9 cellular contexts compared by ENCODE assay signal in the genomic region with DNA sequence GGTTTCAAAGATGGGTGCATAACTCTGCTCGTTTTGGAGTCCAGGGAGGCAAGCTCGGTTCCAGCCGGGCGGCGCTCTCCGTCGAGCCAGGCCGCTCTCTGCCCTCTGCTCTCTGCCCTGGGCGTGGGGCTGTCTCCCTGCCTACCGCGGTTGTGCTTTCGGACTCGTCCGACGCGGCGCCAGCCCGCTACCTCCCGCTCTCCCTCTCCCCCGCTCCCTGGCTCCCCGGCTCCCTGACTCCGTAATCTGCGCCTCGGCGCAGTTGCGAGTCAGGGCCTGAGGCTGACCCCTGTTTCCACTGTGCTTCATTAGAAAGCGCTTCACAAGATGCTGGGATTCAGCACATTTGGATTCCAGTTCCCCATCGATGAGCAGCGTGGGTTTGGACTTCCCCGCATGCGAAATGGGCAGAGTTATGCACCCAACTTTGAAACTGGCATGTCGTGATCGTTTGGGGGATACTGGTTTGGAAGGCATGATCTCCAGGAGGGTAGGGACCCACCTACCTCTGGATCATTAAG. TPM values are rescaled to one million over a fixed set of nuclear protein-coding genes. Genes with fewer than 3 reads are reported as not detected.
DNase-seq lines count a peak whose midpoint lies in the region; ATAC-seq and TF ChIP-seq lines count a peak whose summit lies in the region.
"Had no signal": no experiment of that assay in that cellular context is flagged by ENCODE, and none has a peak within 500 bp of the region (broad histone marks: within the 10 kb centered on the region; RNA-seq: fewer than 3 reads in every experiment).

No MANE protein-coding gene starts in this region.

- no peak for ATAC-seq in activated T-cell treated with anti-CD3 and anti-CD28 coated beads, Interleukin-2, amount 50 U/mL, for 4 hours
- peak; percentile 7 for ATAC-seq in upper lobe of right lung

- H3K4me1 ChIP-seq in mesenchymal stem cell (ENCODE audit: control insufficient read depth, insufficient read depth, low read depth, low read length) (peaks cover 35% of the 10 kb centered on the region), upper lobe of right lung (peaks cover 54% of the 10 kb centered on the region)

- no peak overlapping the region for H2AK5ac ChIP-seq in mesenchymal stem cell (ENCODE audit: low read length, severe bottlenecking)

- H3K4me3 ChIP-seq in mesenchymal stem cell (ENCODE audit: insufficient read depth in 1 of 2, low read depth in 1 of 2, low read length in 2 of 2) (peak overlapping the region; percentile 28 to 95), upper lobe of right lung (peak overlapping the region; percentile 68)

- in situ Hi-C loops in GM13977 (cut with MboI; ENCODE audit: low pct_unique_long_range_greater_than_20kb, low sequenced_read_pairs, unreplicated experiment), result no loop called here

- TF ChIP-seq CTCF in upper lobe of right lung (IDR thresholded peaks at IDR 0.05) (no peak), GM13977 (IDR thresholded peaks at IDR 0.05; ENCODE audit: extremely low read depth, insufficient read depth, missing control alignments) (no peak)

- H3K18ac ChIP-seq in mesenchymal stem cell (ENCODE audit: low read depth in 1 of 2, low read length in 2 of 2), result peak overlapping the region in 1 of 2 experiments; percentile 40

- H3K9me3 Mint-ChIP-seq in activated T-cell treated with anti-CD3 and anti-CD28 coated beads, Interleukin-2, amount 50 U/mL, for 4 hours, result no peaks in the 10 kb centered on the region

- peak overlapping the region; percentile 83 for H3K9ac ChIP-seq in mesenchymal stem cell (ENCODE audit: low read length)

- peak overlapping the region; percentile 80 for H3K4me3 Mint-ChIP-seq in activated T-cell treated with anti-CD3 and anti-CD28 coated beads, Interleukin-2, amount 50 U/mL, for 4 hours

- peaks cover 3% of the 10 kb centered on the region for H3K79me1 ChIP-seq in mesenchymal stem cell (replicated peaks; ENCODE audit: low read length, poor library complexity, severe bottlenecking)

- peak overlapping the region in 1 of 2 experiments; percentile 57 for H3K4ac ChIP-seq in mesenchymal stem cell (ENCODE audit: low read depth in 1 of 2, low read length in 2 of 2)

- no peaks in the 10 kb centered on the region for H3K9me3 ChIP-seq in mesenchymal stem cell (ENCODE audit: control insufficient read depth, low read length)
- no peaks in the 10 kb centered on the region for H3K9me3 ChIP-seq in upper lobe of right lung

- H3K36me3 Mint-ChIP-seq in activated T-cell treated with anti-CD3 and anti-CD28 coated beads, Interleukin-2, amount 50 U/mL, for 4 hours (ENCODE audit: insufficient read depth), result no peaks in the 10 kb centered on the region

- H3K4me2 ChIP-seq in mesenchymal stem cell (ENCODE audit: low read length, poor library complexity, severe bottlenecking), result peak overlapping the region; percentile 98

- no peak overlapping the region for H3K23ac ChIP-seq in mesenchymal stem cell (ENCODE audit: low read length in 2 of 2)

- WGBS in mesenchymal stem cell, result 9% methylated on average over 33 of the region's 33 CpGs

- H3K4me1 Mint-ChIP-seq in activated T-cell treated with anti-CD3 and anti-CD28 coated beads, Interleukin-2, amount 50 U/mL, for 4 hours (ENCODE audit: low read depth), result peaks cover 20% of the 10 kb centered on the region

- peaks cover 0 to 28% of the 10 kb centered on the region in 2 experiments for H3K27me3 ChIP-seq in mesenchymal stem cell (ENCODE audit: control insufficient read depth in 1 of 2, insufficient read depth in 1 of 2, low read length in 2 of 2)
- no peaks in the 10 kb centered on the region for H3K27me3 ChIP-seq in upper lobe of right lung

- H3K27ac ChIP-seq in mesenchymal stem cell (ENCODE audit: low read length, poor library complexity, severe bottlenecking) (no peak overlapping the region), upper lobe of right lung (peak overlapping the region; percentile 88)

- no peak overlapping the region for H2BK120ac ChIP-seq in mesenchymal stem cell (ENCODE audit: low read depth, low read length)

- intact Hi-C loops in upper lobe of right lung (cut with DNase I), result loop anchor here (5.0 kb wide), 1 partner anchor 52 kb away; no protein-coding TSS in a partner anchor

- H4K91ac ChIP-seq in mesenchymal stem cell (ENCODE audit: low read length), result no peak overlapping the region

- H3K36me3 ChIP-seq in mesenchymal stem cell (ENCODE audit: control insufficient read depth in 1 of 2, insufficient read depth in 2 of 2, low read depth in 1 of 2, low read length in 2 of 2) (no peaks in the 10 kb centered on the region), upper lobe of right lung (no peaks in the 10 kb centered on the region)

- no peak overlapping the region for H2BK15ac ChIP-seq in mesenchymal stem cell (ENCODE audit: low read depth, poor library complexity, severe bottlenecking)

- H2BK5ac ChIP-seq in mesenchymal stem cell (ENCODE audit: low read depth, low read length, poor library complexity, severe bottlenecking), result no peak overlapping the region

- H3K14ac ChIP-seq in mesenchymal stem cell (ENCODE audit: low read length in 2 of 2), result peak overlapping the region in 1 of 2 experiments; percentile 74

- H2AFZ ChIP-seq in mesenchymal stem cell (ENCODE audit: low read depth, low read length), result no peak overlapping the region

- DNase-seq in activated T-cell treated with anti-CD3 and anti-CD28 coated beads, Interleukin-2, amount 50 U/mL, for 4 hours, result no peak
- DNase-seq in activated T-cell treated with anti-CD3 and anti-CD28 coated beads for 4 hours (no peak), dermis blood vessel endothelial cell (peak; percentile 47), mesenchymal stem cell (peak; percentile 47), upper lobe of right lung (peak; percentile 77), GM13977 (ENCODE audit: low spot score) (no peak), glomerular visceral epithelial cell (ENCODE audit: extremely low spot score) (no peak), DMS 273 (lab: John Stamatoyannopoulos, UW; ENCODE audit: unreplicated experiment) (no peak)
- DNase-seq: NK-92 treated with Interleukin-12 subunit alpha and Interleukin-12 subunit beta, amount 100 ng/mL, for 24 hours had no signal

- peak overlapping the region in 1 of 2 experiments; percentile 56 for H2BK12ac ChIP-seq in mesenchymal stem cell (ENCODE audit: low read length in 2 of 2)

- H4K8ac ChIP-seq in mesenchymal stem cell (ENCODE audit: low read length), result peak overlapping the region; percentile 16

- H3K27me3 Mint-ChIP-seq in activated T-cell treated with anti-CD3 and anti-CD28 coated beads, Interleukin-2, amount 50 U/mL, for 4 hours (ENCODE audit: low read depth), result peaks cover 62% of the 10 kb centered on the region

RNA-seq across cellular contexts. Expression of a gene that starts 2.3 kb away (rescaled TPM):
- total RNA-seq in activated T-cell treated with anti-CD3 and anti-CD28 coated beads, Interleukin-2, amount 50 U/mL, for 4 hours, result 1 to 10 TPM in 2 of 3 donors, under 1 TPM in 1; 0.33 to 1.4 (median 1.0) TPM
- 15.3 and 23.0 TPM in 2 replicates for total RNA-seq in dermis blood vessel endothelial cell
- polyA plus RNA-seq in mesenchymal stem cell (2013, experiment 1 of 2), result 5.9 TPM
- 5.8 TPM for polyA plus RNA-seq in mesenchymal stem cell (2013, experiment 2 of 2)
- 76.3 TPM for total RNA-seq in upper lobe of right lung

Comparison
In these comparisons a context has a peak if more than half of its experiments do, and no peak if none do; other contexts are left out.
1. DNase-seq: peak in dermis blood vessel endothelial cell (single experiment), mesenchymal stem cell (single experiment) and upper lobe of right lung (single experiment); none in activated T-cell treated with anti-CD3 and anti-CD28 coated beads, Interleukin-2, amount 50 U/mL, for 4 hours (single experiment), activated T-cell treated with anti-CD3 and anti-CD28 coated beads for 4 hours (single experiment), GM13977 (single experiment), glomerular visceral epithelial cell (single experiment) and DMS 273 (single experiment).